In genomic region chr17:40111221-40112128, GRCh38 we compare ENCODE assay signal across 8 cellular contexts. TPM values are rescaled to one million over a fixed set of nuclear protein-coding genes. Genes with fewer than 3 reads are reported as not detected.
DNase-seq lines count a peak whose midpoint lies in the region; ATAC-seq and TF ChIP-seq lines count a peak whose summit lies in the region.

No MANE protein-coding gene starts in this region.

- no peaks in the 10 kb centered on the region for H3K36me3 Mint-ChIP-seq in IgD-negative memory B cell
- H3K36me3 Mint-ChIP-seq in mesothelial cell of epicardium, result no peaks in the 10 kb centered on the region

- H3K9me3 Mint-ChIP-seq in IgD-negative memory B cell (no peaks in the 10 kb centered on the region), mesothelial cell of epicardium (no peaks in the 10 kb centered on the region)

- ATAC-seq in stimulated activated naive CD8-positive, alpha-beta T cell treated with anti-CD3 and anti-CD28 coated beads, Interleukin-15, Interleukin-2, amounts not matched to agents 100 U/mL and 50 U/mL, for 24 hours, result peak; percentile 45

- H3K4me1 Mint-ChIP-seq in IgD-negative memory B cell, result peaks cover 43 to 54% (median 46%) of the 10 kb centered on the region in 3 donors
- H3K4me1 Mint-ChIP-seq in mesothelial cell of epicardium, result peaks cover 80% of the 10 kb centered on the region

- peak; percentile 32 for TF ChIP-seq POLR2A in GM15510 (IDR thresholded peaks at IDR 0.05; ENCODE audit: borderline replicate concordance, extremely low read depth, insufficient read length)

- DNase-seq in 8988T (peak; percentile 54), NOMO-1 treated with dmso at 0.1 percent for 144 hours (lab: John Stamatoyannopoulos, UW; ENCODE audit: unreplicated experiment) (peak; percentile 73), activated T-cell treated with anti-CD3 and anti-CD28 coated beads for 1 hour (ENCODE audit: low read depth) (peak; percentile 53), epidermal melanocyte (ENCODE audit: insufficient read length, low spot score) (peak; percentile 84), mesothelial cell of epicardium (ENCODE audit: low spot score in 2 of 2, unreplicated experiment in 2 of 2) (peak in 1 of 2 experiments; percentile 77)
- peak; percentile 77 for DNase-seq in stimulated activated naive CD8-positive, alpha-beta T cell treated with anti-CD3 and anti-CD28 coated beads, Interleukin-15, Interleukin-2, amounts not matched to agents 100 U/mL and 50 U/mL, for 24 hours

- H3K4me3 Mint-ChIP-seq in IgD-negative memory B cell (peak overlapping the region; percentile 46 to 67 (median 63)), mesothelial cell of epicardium (peak overlapping the region; percentile 27)

- H3K27me3 Mint-ChIP-seq in IgD-negative memory B cell, result peaks cover 2% of the 10 kb centered on the region
- H3K27me3 Mint-ChIP-seq in mesothelial cell of epicardium (ENCODE audit: low read depth), result no peaks in the 10 kb centered on the region

- H3K27ac Mint-ChIP-seq in IgD-negative memory B cell (peak overlapping the region; percentile 89 to 93 (median 92)), mesothelial cell of epicardium (peak overlapping the region; percentile 94)

- peak; percentile 54 for TF ChIP-seq CTCF in mesothelial cell of epicardium (IDR thresholded peaks at IDR 0.05; ENCODE audit: unreplicated experiment)

RNA-seq across cellular contexts. Expression of gene MSL1, which starts 10.3 kb away (rescaled TPM):
- 10.1 TPM for polyA plus RNA-seq in IgD-negative memory B cell
- total RNA-seq in mesothelial cell of epicardium, result 132 to 139 TPM (median 135 TPM) in 3 replicates

RNA-seq across cellular contexts. Expression of gene NR1D1, which starts 11.1 kb away (rescaled TPM):
- 3.6 TPM for polyA plus RNA-seq in IgD-negative memory B cell
- total RNA-seq in mesothelial cell of epicardium, result 2.4 to 2.6 TPM (median 2.6 TPM) in 3 replicates

RNA-seq across cellular contexts. Expression of gene CASC3, which starts 28.9 kb away (rescaled TPM):
- polyA plus RNA-seq in IgD-negative memory B cell, result 49.9 TPM
- 103 to 107 TPM (median 107 TPM) in 3 replicates for total RNA-seq in mesothelial cell of epicardium

RNA-seq across cellular contexts. Expression of gene THRA, which starts 48.7 kb away (rescaled TPM):
- 4.6 TPM for polyA plus RNA-seq in IgD-negative memory B cell
- 42.4 to 44.3 TPM (median 43.6 TPM) in 3 replicates for total RNA-seq in mesothelial cell of epicardium

RNA-seq across cellular contexts. Expression of gene MED24, which starts 57.3 kb away (rescaled TPM):
- 51.9 TPM for polyA plus RNA-seq in IgD-negative memory B cell
- 125 to 131 TPM (median 130 TPM) in 3 replicates for total RNA-seq in mesothelial cell of epicardium
